ENCODE assay signal across 8 cellular contexts in the genomic region with DNA sequence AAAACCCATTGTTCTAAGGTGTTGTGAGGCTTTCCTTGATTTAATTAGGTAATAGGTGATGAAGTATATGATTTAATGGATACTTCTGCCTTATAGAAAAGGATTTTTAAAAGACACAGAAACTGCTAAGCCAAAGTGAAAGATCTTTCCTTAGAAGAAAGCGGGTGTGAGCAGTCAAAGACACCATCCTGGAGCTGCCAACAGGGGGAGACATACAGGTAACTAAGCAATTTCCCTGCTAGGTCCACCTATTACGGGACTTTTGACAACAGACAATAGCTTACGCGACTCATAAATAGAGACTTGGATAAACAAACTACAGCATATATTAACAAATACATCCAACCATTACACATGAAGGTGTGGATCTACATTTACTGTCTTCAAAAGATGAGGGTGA.
A peak's percentile ranks its signal among the peaks of the same experiment; 100 is the strongest.
DNase-seq lines count a peak whose midpoint lies in the region; ATAC-seq and TF ChIP-seq lines count a peak whose summit lies in the region.

No MANE protein-coding gene starts in this region.

- H3K9me3 ChIP-seq in endodermal cell (ENCODE audit: control insufficient read depth, low read length) (no peaks in the 10 kb centered on the region), tibial artery (no peaks in the 10 kb centered on the region)
- no peaks in the 10 kb centered on the region for H3K9me3 ChIP-seq in CD4-positive, alpha-beta memory T cell (ENCODE audit: control insufficient read depth in 1 of 2, low read length in 2 of 2)

- peak; percentile 9 for DNase-seq in stimulated activated CD4-positive, alpha-beta T cell treated with anti-CD3 and anti-CD28 coated beads, Interleukin-15, amount 100 ng/mL, for 24 hours
- DNase-seq in stimulated activated CD4-positive, alpha-beta T cell treated with anti-CD3 and anti-CD28 coated beads, Interleukin-4, amount 100 ng/mL, for 24 hours = no peak
- DNase-seq in NCI-H460 (ENCODE audit: extremely low read depth, low read depth) (peak; percentile 14), endodermal cell (peak; percentile 81), T-cell (no peak), tibial artery (no peak), amniotic stem cell (lab: John Stamatoyannopoulos, UW) (no peak)
- DNase-seq in CD4-positive, alpha-beta memory T cell = no peak

- WGBS in endodermal cell (ENCODE audit: insufficient coverage in 1 of 2, insufficient read length in 1 of 2), 2 experiments = 80% methylated on average over 4 of the region's 4 CpGs; no CpG with 5 or more reads in 1 of the 2 experiments

- peaks cover 7% of the 10 kb centered on the region for H3K27me3 ChIP-seq in endodermal cell (ENCODE audit: control insufficient read depth, insufficient read depth, low read length, poor library complexity, severe bottlenecking)
- H3K27me3 ChIP-seq in tibial artery = peaks cover 0 to 4% of the 10 kb centered on the region in 2 donors
- H3K27me3 ChIP-seq in CD4-positive, alpha-beta memory T cell (ENCODE audit: insufficient read depth, low read length) = no peaks in the 10 kb centered on the region

- H3K36me3 ChIP-seq in endodermal cell (ENCODE audit: control insufficient read depth, insufficient read depth, low read length) (no peaks in the 10 kb centered on the region), tibial artery (no peaks in the 10 kb centered on the region)
- no peaks in the 10 kb centered on the region for H3K36me3 ChIP-seq in CD4-positive, alpha-beta memory T cell (ENCODE audit: insufficient read depth, low read length)

- intact Hi-C loops in tibial artery (cut with DNase I; ENCODE audit: low total_unique reads) = no loop called here
- intact Hi-C loops in CD4-positive, alpha-beta memory T cell (cut with micrococcal nuclease) = no loop called here

- H3K27ac Mint-ChIP-seq in endodermal cell = no peak overlapping the region
- H3K27ac Mint-ChIP-seq in T-cell = no peak overlapping the region
- H3K27ac Mint-ChIP-seq in CD4-positive, alpha-beta memory T cell = no peak overlapping the region

- H3K4me1 Mint-ChIP-seq in endodermal cell (no peaks in the 10 kb centered on the region), T-cell (no peaks in the 10 kb centered on the region)
- no peaks in the 10 kb centered on the region for H3K4me1 Mint-ChIP-seq in CD4-positive, alpha-beta memory T cell

- H3K9me3 Mint-ChIP-seq in endodermal cell (no peaks in the 10 kb centered on the region), T-cell (no peaks in the 10 kb centered on the region)
- H3K9me3 Mint-ChIP-seq in CD4-positive, alpha-beta memory T cell = peaks cover 0 to 2% (median 0%) of the 10 kb centered on the region in 8 donors

- ATAC-seq in T-cell (replicated peaks in 1 of 4) = no peak

- H3K27me3 Mint-ChIP-seq in endodermal cell (ENCODE audit: insufficient read depth) (no peaks in the 10 kb centered on the region), T-cell (no peaks in the 10 kb centered on the region)
- no peaks in the 10 kb centered on the region for H3K27me3 Mint-ChIP-seq in CD4-positive, alpha-beta memory T cell

- H3K36me3 Mint-ChIP-seq in endodermal cell (ENCODE audit: low read depth) (no peaks in the 10 kb centered on the region), T-cell (no peaks in the 10 kb centered on the region)
- H3K36me3 Mint-ChIP-seq in CD4-positive, alpha-beta memory T cell = no peaks in the 10 kb centered on the region

- CTCF ChIA-PET in T-cell (lab: Charles Lee) = no interaction called here
- CTCF ChIA-PET in CD4-positive, alpha-beta memory T cell (lab: Charles Lee; ENCODE audit: partially characterized antibody) = no interaction called here

- no peak overlapping the region for H3K9ac ChIP-seq in endodermal cell (ENCODE audit: extremely low read depth, low read length, poor library complexity, severe bottlenecking)

- TF ChIP-seq CTCF in endodermal cell (conservative IDR thresholded peaks at IDR 0.05) (peak; percentile 92), tibial artery (IDR thresholded peaks at IDR 0.05) (no peak)

- POLR2A ChIA-PET in T-cell (lab: Charles Lee) = no interaction called here
- POLR2A ChIA-PET in CD4-positive, alpha-beta memory T cell (lab: Charles Lee; ENCODE audit: partially characterized antibody) = no interaction called here

- no peak overlapping the region for H3K4me3 ChIP-seq in endodermal cell (ENCODE audit: low read length)
- H3K4me3 ChIP-seq in tibial artery = no peak overlapping the region
- H3K4me3 ChIP-seq in CD4-positive, alpha-beta memory T cell (ENCODE audit: low read length in 2 of 2) = no peak overlapping the region

- H3K4me1 ChIP-seq in endodermal cell (ENCODE audit: control insufficient read depth, insufficient read depth, low read length) (no peaks in the 10 kb centered on the region), tibial artery (no peaks in the 10 kb centered on the region)
- no peaks in the 10 kb centered on the region for H3K4me1 ChIP-seq in CD4-positive, alpha-beta memory T cell (ENCODE audit: insufficient read depth, low read length)

- H3K4me3 Mint-ChIP-seq in endodermal cell (no peak overlapping the region), T-cell (no peak overlapping the region)
- no peak overlapping the region for H3K4me3 Mint-ChIP-seq in CD4-positive, alpha-beta memory T cell

- H3K27ac ChIP-seq in endodermal cell (ENCODE audit: low read depth, low read length) (no peak overlapping the region), tibial artery (no peak overlapping the region)
- H3K27ac ChIP-seq in CD4-positive, alpha-beta memory T cell (ENCODE audit: low read depth, low read length) = no peak overlapping the region

Comparison
In these comparisons a context has a peak if more than half of its experiments do, and no peak if none do; other contexts are left out.
1. DNase-seq: peak in stimulated activated CD4-positive, alpha-beta T cell treated with anti-CD3 and anti-CD28 coated beads, Interleukin-15, amount 100 ng/mL, for 24 hours (single experiment), NCI-H460 (single experiment) and endodermal cell (single experiment); none in stimulated activated CD4-positive, alpha-beta T cell treated with anti-CD3 and anti-CD28 coated beads, Interleukin-4, amount 100 ng/mL, for 24 hours (single experiment), T-cell (0 of 34), tibial artery (0 of 2), CD4-positive, alpha-beta memory T cell (0 of 5) and amniotic stem cell (single experiment).